In genomic region chr3:188164248-188164687, GRCh38 we compare ENCODE assay signal across 11 cellular contexts. TPM values are rescaled to one million over a fixed set of nuclear protein-coding genes. Genes with fewer than 3 reads are reported as not detected.
DNase-seq lines count a peak whose midpoint lies in the region; ATAC-seq, FAIRE-seq and TF ChIP-seq lines count a peak whose summit lies in the region.
"Had no signal": no experiment of that assay in that cellular context is flagged by ENCODE, and none has a peak within 500 bp of the region (broad histone marks: within the 10 kb centered on the region; RNA-seq: fewer than 3 reads in every experiment).

No MANE protein-coding gene starts in this region.

- H3K36me3 Mint-ChIP-seq in activated CD8-positive, alpha-beta T cell treated with anti-CD3 and anti-CD28 coated beads for 36 hours (ENCODE audit: low read depth): peaks cover 5% of the 10 kb centered on the region
- H3K36me3 Mint-ChIP-seq: WTC11 had no signal

- POLR2A ChIA-PET in activated CD8-positive, alpha-beta T cell treated with anti-CD3 and anti-CD28 coated beads for 36 hours (lab: Charles Lee): interaction anchor here (0.6 to 1.8 kb wide), 5 partner anchors 10 to 417 kb away, joined by 3 to 11 read pairs (median 4); partner anchors contain the start of gene LPP

- no peak for FAIRE-seq in kidney (lab: Jason Lieb, UNC)

- peaks cover 44% of the 10 kb centered on the region for H3K4me1 Mint-ChIP-seq in activated CD8-positive, alpha-beta T cell treated with anti-CD3 and anti-CD28 coated beads for 36 hours (ENCODE audit: low read depth)

- CTCF ChIA-PET in activated CD8-positive, alpha-beta T cell treated with anti-CD3 and anti-CD28 coated beads for 36 hours (lab: Charles Lee): interaction anchor here (2.4 kb wide), 1 partner anchor 424 kb away, joined by 11 read pairs; no protein-coding TSS in a partner anchor

- TF ChIP-seq CTCF in activated CD8-positive, alpha-beta T cell treated with anti-CD3 and anti-CD28 coated beads for 36 hours (IDR thresholded peaks at IDR 0.05): no peak
- no peak for TF ChIP-seq CTCF in kidney (IDR thresholded peaks at IDR 0.05; ENCODE audit: borderline replicate concordance, extremely low read depth, insufficient read depth)
- no peak for TF ChIP-seq CTCF in thoracic aorta (IDR thresholded peaks at IDR 0.05)

- no peaks in the 10 kb centered on the region for H3K27me3 Mint-ChIP-seq in activated CD8-positive, alpha-beta T cell treated with anti-CD3 and anti-CD28 coated beads for 36 hours

- no peak overlapping the region for H3K4me3 ChIP-seq in kidney (ENCODE audit: low read length in 2 of 2)
- no peak overlapping the region for H3K4me3 ChIP-seq in thoracic aorta

- H3K36me3 ChIP-seq in kidney (ENCODE audit: control insufficient read depth in 1 of 2, insufficient read depth in 2 of 2, low read length in 2 of 2): no peaks in the 10 kb centered on the region
- H3K36me3 ChIP-seq in thoracic aorta: no peaks in the 10 kb centered on the region

- peak; percentile 36 for DNase-seq in activated naive CD4-positive, alpha-beta T cell treated with Interleukin-2 at 50 U/mL for 16 hours
- DNase-seq in activated naive CD4-positive, alpha-beta T cell (lab: John Stamatoyannopoulos, UW): no peak
- peak; percentile 41 for DNase-seq in activated CD8-positive, alpha-beta T cell treated with anti-CD3 and anti-CD28 coated beads for 36 hours
- no peak for DNase-seq in kidney
- no peak for DNase-seq in thoracic aorta (ENCODE audit: low spot score)
- DNase-seq in kidney glomerular epithelial cell (lab: John Stamatoyannopoulos, UW): no peak
- DNase-seq: endodermal cell, NCI-H510A had no signal

- no peak overlapping the region for H3K9ac ChIP-seq in kidney (ENCODE audit: low read length in 2 of 2)

- H3K27ac Mint-ChIP-seq in activated CD8-positive, alpha-beta T cell treated with anti-CD3 and anti-CD28 coated beads for 36 hours: peak overlapping the region; percentile 46
- H3K27ac Mint-ChIP-seq: endodermal cell, WTC11 had no signal

- no peak for ATAC-seq in activated CD8-positive, alpha-beta T cell treated with anti-CD3 and anti-CD28 coated beads for 36 hours
- no peak for ATAC-seq in thoracic aorta (ENCODE audit: insufficient number of reproducible peaks, low FRiP score, low read depth)
- no peak for ATAC-seq in GM19395 (IDR thresholded peaks at IDR 0.05; ENCODE audit: unreplicated experiment)
- no peak for ATAC-seq in HG02588 (IDR thresholded peaks at IDR 0.05; ENCODE audit: unreplicated experiment)
- ATAC-seq: WTC11 had no signal

- H3K27me3 ChIP-seq in thoracic aorta (replicated peaks; ENCODE audit: insufficient read depth): no peaks in the 10 kb centered on the region

- H3K27ac ChIP-seq in kidney (ENCODE audit: low read depth in 2 of 2, low read length in 2 of 2): peak overlapping the region; percentile 58 to 76
- peak overlapping the region; percentile 61 to 97 for H3K27ac ChIP-seq in thoracic aorta

- H3K4me1 ChIP-seq in kidney (ENCODE audit: control insufficient read depth in 1 of 2, insufficient read depth in 1 of 2, low read depth in 1 of 2, low read length in 2 of 2) (peaks cover 43 to 60% of the 10 kb centered on the region in 2 donors), thoracic aorta (ENCODE audit: control insufficient read depth in 1 of 2, low read depth in 2 of 2) (peaks cover 74 to 95% of the 10 kb centered on the region in 2 donors)

- intact Hi-C loops in activated CD8-positive, alpha-beta T cell treated with anti-CD3 and anti-CD28 coated beads for 36 hours (cut with micrococcal nuclease): no loop called here
- intact Hi-C loops in kidney (cut with DNase I): no loop called here

- H3K9me3 Mint-ChIP-seq in activated CD8-positive, alpha-beta T cell treated with anti-CD3 and anti-CD28 coated beads for 36 hours: no peaks in the 10 kb centered on the region
- H3K9me3 Mint-ChIP-seq: endodermal cell, WTC11 had no signal

- H3K9me3 ChIP-seq in kidney (ENCODE audit: control insufficient read depth in 1 of 2, low read length in 2 of 2) (no peaks in the 10 kb centered on the region), thoracic aorta (no peaks in the 10 kb centered on the region)

- H3K4me3 Mint-ChIP-seq in activated CD8-positive, alpha-beta T cell treated with anti-CD3 and anti-CD28 coated beads for 36 hours: no peak overlapping the region
- H3K4me3 Mint-ChIP-seq: endodermal cell, WTC11 had no signal

RNA-seq across cellular contexts. Expression of gene LPP, which starts 10.3 kb away (rescaled TPM):
- total RNA-seq in activated CD8-positive, alpha-beta T cell treated with anti-CD3 and anti-CD28 coated beads for 36 hours: 10 to 100 TPM; 16.4 to 22.6 TPM
- total RNA-seq in kidney (233 TPM), thoracic aorta (1,000 to 10,000 TPM; 1,568 to 1,607 TPM)
- 6.7 TPM for polyA plus RNA-seq in kidney (ENCODE audit: insufficient read depth, low read depth, low replicate concordance)

Comparison
In these comparisons a context has a peak if more than half of its experiments do, and no peak if none do; other contexts are left out.
1. DNase-seq: peak in activated naive CD4-positive, alpha-beta T cell treated with Interleukin-2 at 50 U/mL for 16 hours (single experiment) and activated CD8-positive, alpha-beta T cell treated with anti-CD3 and anti-CD28 coated beads for 36 hours (single experiment); none in activated naive CD4-positive, alpha-beta T cell (0 of 4), kidney (single experiment), thoracic aorta (single experiment) and kidney glomerular epithelial cell (single experiment).